In the genomic region with DNA sequence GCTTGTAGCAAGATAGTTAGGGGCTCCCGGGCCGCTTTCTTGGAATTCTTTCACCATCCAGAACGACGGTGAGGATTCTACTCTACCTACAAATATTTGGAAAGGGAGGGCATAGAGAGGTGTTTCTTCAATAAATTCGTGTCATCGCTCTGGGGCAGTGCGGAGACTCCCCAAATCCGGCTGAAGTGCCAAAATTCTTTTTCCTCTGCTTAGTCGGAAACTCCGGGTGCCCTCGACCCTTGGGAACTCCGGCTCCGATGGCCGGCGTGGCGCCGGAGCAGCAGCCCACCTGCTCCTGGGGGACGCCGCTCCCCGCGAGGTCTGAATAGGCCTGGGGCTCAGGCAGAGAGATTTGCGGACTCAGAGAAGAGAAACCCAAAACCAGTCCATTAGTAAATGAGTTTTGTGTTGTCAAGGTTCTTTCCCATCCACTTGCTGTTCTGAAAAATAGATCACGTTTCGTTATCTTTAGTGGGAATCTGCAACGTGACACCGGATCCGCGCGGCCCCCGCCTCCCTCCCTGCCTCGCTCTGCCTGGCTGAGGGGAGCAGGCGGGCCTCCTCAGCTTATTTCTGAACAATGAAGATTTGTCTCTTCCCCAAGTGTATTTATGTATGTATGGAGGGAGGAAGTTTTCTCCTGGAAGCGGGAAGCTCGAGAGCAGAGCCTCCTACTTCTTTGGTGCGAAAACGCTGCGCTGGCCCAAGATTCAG, we compare ENCODE assay signal across 13 cellular contexts. TPM values are rescaled to one million over a fixed set of nuclear protein-coding genes. Genes with fewer than 3 reads are reported as not detected.
A peak's percentile ranks its signal among the peaks of the same experiment; 100 is the strongest.
DNase-seq lines count a peak whose midpoint lies in the region; ATAC-seq and TF ChIP-seq lines count a peak whose summit lies in the region.
"Had no signal": no experiment of that assay in that cellular context is flagged by ENCODE, and none has a peak within 500 bp of the region (broad histone marks: within the 10 kb centered on the region; RNA-seq: fewer than 3 reads in every experiment).

No MANE protein-coding gene starts in this region.

- POLR2A ChIA-PET in Panc1 (lab: Charles Lee) = no interaction called here

- in situ Hi-C loops in Panc1 (cut with HindIII; ENCODE audit: low pct_unique_long_range_greater_than_20kb, low sequenced_read_pairs) = no loop called here

- peak overlapping the region; percentile 68; the same call in 1 of the 2 replicates for H3K27ac ChIP-seq in Panc1 (ENCODE audit: low read length)
- H3K27ac ChIP-seq: HL-60 had no signal

- peak overlapping the region; percentile 32 for H3K4me3 Mint-ChIP-seq in stimulated activated naive CD8-positive, alpha-beta T cell treated with anti-CD3 and anti-CD28 coated beads, Interleukin-15, Interleukin-2, amounts not matched to agents 100 ng/mL and 50 ng/mL, for 24 hours
- peak overlapping the region; percentile 88 for H3K4me3 Mint-ChIP-seq in type B pancreatic cell

- BruUV-seq in Panc1 (replicated peaks; lab: Mats Ljungman, UMichigan) = no TSS peak

- peaks cover 87% of the 10 kb centered on the region for H3K27me3 Mint-ChIP-seq in stimulated activated naive CD8-positive, alpha-beta T cell treated with anti-CD3 and anti-CD28 coated beads, Interleukin-15, Interleukin-2, amounts not matched to agents 100 ng/mL and 50 ng/mL, for 24 hours
- H3K27me3 Mint-ChIP-seq in type B pancreatic cell = peaks cover 91% of the 10 kb centered on the region

- CTCF ChIA-PET in Panc1 (lab: Charles Lee) = no interaction called here

- H3K36me3 ChIP-seq in Panc1 (ENCODE audit: control insufficient read depth, insufficient read depth, low read length) = no peaks in the 10 kb centered on the region
- H3K36me3 ChIP-seq: HAP-1 had no signal

- intact Hi-C loops in Panc1 (cut with micrococcal nuclease; ENCODE audit: unreplicated experiment) = loop anchor here (10.0 kb wide), 1 partner anchor 372 kb away; no protein-coding TSS in a partner anchor

- H3K36me3 Mint-ChIP-seq in stimulated activated naive CD8-positive, alpha-beta T cell treated with anti-CD3 and anti-CD28 coated beads, Interleukin-15, Interleukin-2, amounts not matched to agents 100 ng/mL and 50 ng/mL, for 24 hours (ENCODE audit: low read depth) = no peaks in the 10 kb centered on the region
- H3K36me3 Mint-ChIP-seq in type B pancreatic cell = peaks cover 3% of the 10 kb centered on the region

- no peak for ATAC-seq in stimulated activated naive CD8-positive, alpha-beta T cell treated with anti-CD3 and anti-CD28 coated beads, Interleukin-15, Interleukin-2, amounts not matched to agents 100 U/mL and 50 U/mL, for 24 hours
- ATAC-seq in Panc1 = no peak
- ATAC-seq in GM18873 (IDR thresholded peaks at IDR 0.05; ENCODE audit: low FRiP score, unreplicated experiment) = no peak
- ATAC-seq in GM18519 (IDR thresholded peaks at IDR 0.05; ENCODE audit: low FRiP score, unreplicated experiment) = no peak

- H3K27me3 ChIP-seq in Panc1 (ENCODE audit: control insufficient read depth, insufficient read depth, low read length) = no peaks in the 10 kb centered on the region

- TF ChIP-seq CTCF in Panc1 (IDR thresholded peaks at IDR 0.05) (no peak), type B pancreatic cell (conservative IDR thresholded peaks at IDR 0.05) (no peak)

- no peak for DNase-seq in stimulated activated naive CD8-positive, alpha-beta T cell treated with anti-CD3 and anti-CD28 coated beads, Interleukin-15, Interleukin-2, amounts not matched to agents 100 U/mL and 50 U/mL, for 24 hours
- DNase-seq in Panc1 (ENCODE audit: low read depth, low spot score) = no peak
- no peak for DNase-seq in type B pancreatic cell (ENCODE audit: extremely low spot score, unreplicated experiment)
- DNase-seq in germinal center (ENCODE audit: low spot score) = no peak
- DNase-seq: effector CD4-positive, alpha-beta T cell; NCI-H2227 treated with DMSO at 0.1 percent for 48 hours had no signal

- no peaks in the 10 kb centered on the region for H3K9me3 ChIP-seq in Panc1 (ENCODE audit: control insufficient read depth, insufficient read depth, low read depth, low read length)
- no peaks in the 10 kb centered on the region for H3K9me3 ChIP-seq in iPS-18c (ENCODE audit: control insufficient read depth, insufficient read depth, low read length)
- H3K9me3 ChIP-seq: HAP-1 had no signal

- peaks cover 71% of the 10 kb centered on the region for H3K4me1 Mint-ChIP-seq in stimulated activated naive CD8-positive, alpha-beta T cell treated with anti-CD3 and anti-CD28 coated beads, Interleukin-15, Interleukin-2, amounts not matched to agents 100 ng/mL and 50 ng/mL, for 24 hours (ENCODE audit: low read depth)
- H3K4me1 Mint-ChIP-seq in type B pancreatic cell (ENCODE audit: unreplicated experiment) = peaks cover 53% of the 10 kb centered on the region

- no peak overlapping the region for H3K27ac Mint-ChIP-seq in stimulated activated naive CD8-positive, alpha-beta T cell treated with anti-CD3 and anti-CD28 coated beads, Interleukin-15, Interleukin-2, amounts not matched to agents 100 ng/mL and 50 ng/mL, for 24 hours
- H3K27ac Mint-ChIP-seq in type B pancreatic cell = peak overlapping the region; percentile 83
- H3K27ac Mint-ChIP-seq: activated T-helper 2 cell treated with anti-CD3 and anti-CD28 coated beads, Interferon-gamma antibody, Interleukin-2, Interleukin-4, amounts not matched to agents 10 μg/mL and 5 μg/mL and 100 μg/mL, durations not matched to agents 14 hours and 24 hours and 36 hours had no signal

- peaks cover 19% of the 10 kb centered on the region for H3K4me1 ChIP-seq in Panc1 (ENCODE audit: control insufficient read depth, insufficient read depth, low read length)

- peak overlapping the region; percentile 23 for H3K4me3 ChIP-seq in Panc1 (ENCODE audit: low read depth in 2 of 2, low read length in 2 of 2)
- H3K4me3 ChIP-seq in iPS-18c (ENCODE audit: insufficient read depth, low read depth, low read length) = peak overlapping the region; percentile 31; the same call in 1 of the 2 replicates
- H3K4me3 ChIP-seq: HAP-1 had no signal

- no peaks in the 10 kb centered on the region for H3K9me3 Mint-ChIP-seq in stimulated activated naive CD8-positive, alpha-beta T cell treated with anti-CD3 and anti-CD28 coated beads, Interleukin-15, Interleukin-2, amounts not matched to agents 100 ng/mL and 50 ng/mL, for 24 hours
- no peaks in the 10 kb centered on the region for H3K9me3 Mint-ChIP-seq in type B pancreatic cell
- H3K9me3 Mint-ChIP-seq: activated T-helper 2 cell treated with anti-CD3 and anti-CD28 coated beads, Interferon-gamma antibody, Interleukin-2, Interleukin-4, amounts not matched to agents 10 μg/mL and 5 μg/mL and 100 μg/mL, durations not matched to agents 14 hours and 24 hours and 36 hours had no signal

RNA-seq across cellular contexts. Expression of gene SIX1, which starts 3.6 kb away (rescaled TPM):
- total RNA-seq in Panc1 (2021; ENCODE audit: unreplicated experiment) = 7.4 TPM
- 6.2 TPM for polyA plus RNA-seq in Panc1 (2012; ENCODE audit: insufficient read length)
- 1.00 and 32.6 TPM in 2 replicates for total RNA-seq in type B pancreatic cell (ENCODE audit: low replicate concordance)
